In genomic region chr1:209650454-209650853, GRCh38 we compare ENCODE assay signal across 10 cellular contexts. TPM values are rescaled to one million over a fixed set of nuclear protein-coding genes. Genes with fewer than 3 reads are reported as not detected.
A peak's percentile ranks its signal among the peaks of the same experiment; 100 is the strongest.
DNase-seq lines count a peak whose midpoint lies in the region; ATAC-seq and TF ChIP-seq lines count a peak whose summit lies in the region.
"Had no signal": no experiment of that assay in that cellular context is flagged by ENCODE, and none has a peak within 500 bp of the region (broad histone marks: within the 10 kb centered on the region; RNA-seq: fewer than 3 reads in every experiment).

No MANE protein-coding gene starts in this region.

- no peak overlapping the region for H3K27ac Mint-ChIP-seq in T-helper 17 cell

- TF ChIP-seq CTCF in HCT116 (IDR thresholded peaks at IDR 0.05 in 2 of 3, conservative IDR thresholded peaks at IDR 0.05 in 1 of 3; ENCODE audit: borderline replicate concordance in 1 of 3, insufficient read depth in 1 of 3, low read depth in 2 of 3, low read length in 2 of 3) = no peak

- H3K9ac ChIP-seq in HCT116 (ENCODE audit: low read length) = peak overlapping the region; percentile 72

- BruUV-seq in HCT116 (replicated peaks; lab: Mats Ljungman, UMichigan) = no TSS peak

- DNase-seq in A172 (ENCODE audit: low spot score) (peak; percentile 64), HCT116 (ENCODE audit: low read depth, low spot score) (no peak), T-helper 17 cell (no peak), glomerular visceral epithelial cell (ENCODE audit: extremely low spot score) (peak; percentile 47), head of caudate nucleus (no peak), NCI-H187 (lab: John Stamatoyannopoulos, UW) (no peak), NCI-H526 treated with DMSO at 0.1 percent for 48 hours (lab: John Stamatoyannopoulos, UW) (no peak)

- H3K36me3 ChIP-seq in HCT116 (ENCODE audit: control insufficient read depth in 1 of 2, insufficient read depth in 2 of 2, low read length in 2 of 2) = peaks cover 0 to 7% of the 10 kb centered on the region in 2 experiments; a peak in 1 of 4 replicates

- H3K27me3 Mint-ChIP-seq in T-helper 17 cell = no peaks in the 10 kb centered on the region
- H3K27me3 Mint-ChIP-seq: central memory CD8-positive, alpha-beta T cell had no signal

- H3K36me3 Mint-ChIP-seq in T-helper 17 cell (ENCODE audit: low read depth) = no peaks in the 10 kb centered on the region

- H3K9me2 ChIP-seq in HCT116 (ENCODE audit: insufficient read depth) = no peaks in the 10 kb centered on the region

- peak overlapping the region in 1 of 2 experiments; percentile 57; a peak in 3 of 4 replicates for H3K4me3 ChIP-seq in HCT116 (replicated peaks in 1 of 2; ENCODE audit: low read depth in 1 of 2, low read length in 2 of 2)

- CTCF ChIA-PET in HCT116 (lab: Charles Lee) = interaction anchor here (1.3 to 2.1 kb wide), 2 partner anchors 23 to 40 kb away, joined by 4 to 8 read pairs; no protein-coding TSS in a partner anchor

- TF ChIP-seq POLR2A in HCT116 (IDR thresholded peaks at IDR 0.05; ENCODE audit: borderline replicate concordance, extremely low read depth, insufficient read depth, insufficient read length) = no peak

- peaks cover 30% of the 10 kb centered on the region for H3K4me1 Mint-ChIP-seq in T-helper 17 cell

- RAD21 ChIA-PET in HCT116 (lab: Charles Lee; ENCODE audit: low non-redundant PET in 1 of 2, low total read pairs in 2 of 2, uncharacterized antibody in 2 of 2, unreplicated experiment in 2 of 2) = no interaction called here

- no peaks in the 10 kb centered on the region for H3K27me3 ChIP-seq in HCT116 (ENCODE audit: insufficient read depth, low read length)

- H3K79me2 ChIP-seq in HCT116 (ENCODE audit: insufficient read depth, low read length) = 0 out of 2 replicates have a peak, but pooled peaks cover 6% of the 10 kb centered on the region

- ATAC-seq in HCT116 (no peak), T-helper 17 cell (no peak), GM19324 (IDR thresholded peaks at IDR 0.05; ENCODE audit: low FRiP score, unreplicated experiment) (no peak)

- H3K27ac ChIP-seq in HCT116 (ENCODE audit: low read depth, low read length) = 0 out of 2 replicates have a peak overlapping the region, but pooled peaks have one; percentile 46

- TF ChIP-seq RAD21 in HCT116 (IDR thresholded peaks at IDR 0.05; ENCODE audit: low read depth) = no peak

- H2AFZ ChIP-seq in HCT116 (ENCODE audit: low read depth, low read length, poor library complexity, severe bottlenecking) = no peak overlapping the region

- no peaks in the 10 kb centered on the region for H4K20me1 ChIP-seq in HCT116 (ENCODE audit: insufficient read depth)

- H3K4me3 Mint-ChIP-seq in T-helper 17 cell = peak overlapping the region; percentile 43
- H3K4me3 Mint-ChIP-seq: central memory CD8-positive, alpha-beta T cell had no signal

- peaks cover 58 to 82% of the 10 kb centered on the region in 2 experiments for H3K4me1 ChIP-seq in HCT116 (ENCODE audit: control insufficient read depth in 1 of 2, insufficient read depth in 2 of 2, low read length in 2 of 2)

- intact Hi-C loops in HCT116 (cut with micrococcal nuclease) = no loop called here
- intact Hi-C loops in head of caudate nucleus (cut with DNase I) = no loop called here

- POLR2A ChIA-PET in HCT116 (lab: Charles Lee) = interaction anchor here (1.5 kb wide), 1 partner anchor 84 kb away, joined by 3 read pairs; no protein-coding TSS in a partner anchor

- H3K9me3 ChIP-seq in HCT116 (ENCODE audit: control insufficient read depth in 1 of 2, insufficient read depth in 1 of 2, low read depth in 1 of 2, low read length in 2 of 2) (no peaks in the 10 kb centered on the region), T-helper 17 cell (ENCODE audit: control insufficient read depth, low read length, poor library complexity, severe bottlenecking) (no peaks in the 10 kb centered on the region)

- H3K4me2 ChIP-seq in HCT116 (ENCODE audit: low read length) = peak overlapping the region; percentile 88

TF ChIP-seq in HCT116, 20 proteins besides CTCF, POLR2A, EP300 and RAD21:
- TF ChIP-seq, protein P1, sequence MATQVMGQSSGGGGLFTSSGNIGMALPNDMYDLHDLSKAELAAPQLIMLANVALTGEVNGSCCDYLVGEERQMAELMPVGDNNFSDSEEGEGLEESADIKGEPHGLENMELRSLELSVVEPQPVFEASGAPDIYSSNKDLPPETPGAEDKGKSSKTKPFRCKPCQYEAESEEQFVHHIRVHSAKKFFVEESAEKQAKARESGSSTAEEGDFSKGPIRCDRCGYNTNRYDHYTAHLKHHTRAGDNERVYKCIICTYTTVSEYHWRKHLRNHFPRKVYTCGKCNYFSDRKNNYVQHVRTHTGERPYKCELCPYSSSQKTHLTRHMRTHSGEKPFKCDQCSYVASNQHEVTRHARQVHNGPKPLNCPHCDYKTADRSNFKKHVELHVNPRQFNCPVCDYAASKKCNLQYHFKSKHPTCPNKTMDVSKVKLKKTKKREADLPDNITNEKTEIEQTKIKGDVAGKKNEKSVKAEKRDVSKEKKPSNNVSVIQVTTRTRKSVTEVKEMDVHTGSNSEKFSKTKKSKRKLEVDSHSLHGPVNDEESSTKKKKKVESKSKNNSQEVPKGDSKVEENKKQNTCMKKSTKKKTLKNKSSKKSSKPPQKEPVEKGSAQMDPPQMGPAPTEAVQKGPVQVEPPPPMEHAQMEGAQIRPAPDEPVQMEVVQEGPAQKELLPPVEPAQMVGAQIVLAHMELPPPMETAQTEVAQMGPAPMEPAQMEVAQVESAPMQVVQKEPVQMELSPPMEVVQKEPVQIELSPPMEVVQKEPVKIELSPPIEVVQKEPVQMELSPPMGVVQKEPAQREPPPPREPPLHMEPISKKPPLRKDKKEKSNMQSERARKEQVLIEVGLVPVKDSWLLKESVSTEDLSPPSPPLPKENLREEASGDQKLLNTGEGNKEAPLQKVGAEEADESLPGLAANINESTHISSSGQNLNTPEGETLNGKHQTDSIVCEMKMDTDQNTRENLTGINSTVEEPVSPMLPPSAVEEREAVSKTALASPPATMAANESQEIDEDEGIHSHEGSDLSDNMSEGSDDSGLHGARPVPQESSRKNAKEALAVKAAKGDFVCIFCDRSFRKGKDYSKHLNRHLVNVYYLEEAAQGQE (IDR thresholded peaks at IDR 0.05; ENCODE audit: low read depth) = no peak
- no peak for TF ChIP-seq TCF7L2 (IDR thresholded peaks at IDR 0.05; ENCODE audit: borderline replicate concordance, extremely low read depth, insufficient read depth, insufficient read length)
- no peak for TF ChIP-seq EZH2phosphoT487 (IDR thresholded peaks at IDR 0.05; ENCODE audit: borderline replicate concordance)
- TF ChIP-seq ZNF274 (IDR thresholded peaks at IDR 0.05; ENCODE audit: low read depth, low read length) = no peak
- no peak for TF ChIP-seq YY1 (IDR thresholded peaks at IDR 0.05; ENCODE audit: extremely low read depth, insufficient replicate concordance, low read depth, low read length)
- no peak for TF ChIP-seq EGR1 (IDR thresholded peaks at IDR 0.05; ENCODE audit: low read depth)
- no peak for TF ChIP-seq MAX (IDR thresholded peaks at IDR 0.05)

RNA-seq across cellular contexts. Expression of gene LAMB3, which starts 1.8 kb away (rescaled TPM):
- total RNA-seq in A172 (2014; rRNA removed; shearing (Covaris generic)) = 7.0 and 13.7 TPM in 2 replicates
- total RNA-seq in HCT116 (2021; ENCODE audit: unreplicated experiment) (70.2 TPM), T-helper 17 cell (1 to 10 TPM in 1 of 2 donors, under 1 TPM in 1; 0.37 to 1.1 TPM)
- polyA plus RNA-seq in HCT116 (2012) = 98.9 and 197 TPM in 2 replicates

RNA-seq across cellular contexts. Expression of gene G0S2, which starts 24.8 kb away (rescaled TPM):
- total RNA-seq in A172 (2014; rRNA removed; shearing (Covaris generic)) = not detected in 2 replicates
- total RNA-seq in HCT116 (2021; ENCODE audit: unreplicated experiment) (not detected), T-helper 17 cell (10 to 100 TPM in 1 of 2 donors, 1 to 10 TPM in 1; 6.6 to 13.5 TPM)
- 0.06 TPM in 1 of 2 replicates, not detected in the other for polyA plus RNA-seq in HCT116 (2012)

RNA-seq across cellular contexts. Expression of gene HSD11B1, which starts 54.2 kb away (rescaled TPM):
- 0.69 and 1.5 TPM in 2 replicates for total RNA-seq in A172 (2014; rRNA removed; shearing (Covaris generic))
- total RNA-seq in HCT116 (2021; ENCODE audit: unreplicated experiment) (0.27 TPM), T-helper 17 cell (1 to 10 TPM; 1.2 to 4.0 TPM)
- not detected in 2 replicates for polyA plus RNA-seq in HCT116 (2012)
- total RNA-seq: SK-MEL-5 had no signal

Comparison
In these comparisons a context has a peak if more than half of its experiments do, and no peak if none do; other contexts are left out.
1. DNase-seq: peak in A172 (single experiment) and glomerular visceral epithelial cell (single experiment); none in HCT116 (single experiment), T-helper 17 cell (0 of 3), head of caudate nucleus (0 of 42), NCI-H187 (0 of 2) and NCI-H526 treated with DMSO at 0.1 percent for 48 hours (single experiment).